In genomic region chr1:92961131-92961895, GRCh38 we compare ENCODE assay signal across 8 cellular contexts. TPM values are rescaled to one million over a fixed set of nuclear protein-coding genes. Genes with fewer than 3 reads are reported as not detected.
DNase-seq lines count a peak whose midpoint lies in the region; ATAC-seq and TF ChIP-seq lines count a peak whose summit lies in the region.

TSS of gene DIPK1A (minus strand) at chr1:92961462. CDS start at chr1:92961429, 33 bp downstream.

- H3K27me3 Mint-ChIP-seq in activated CD4-positive, alpha-beta T cell treated with anti-CD3 and anti-CD28 coated beads for 36 hours, result no peaks in the 10 kb centered on the region

- DNase-seq in 8988T (peak; percentile 55), NCI-H226 (peak; percentile 68), left lung (peak; percentile 80 to 93)
- peak; percentile 83 for DNase-seq in activated CD4-positive, alpha-beta T cell treated with anti-CD3 and anti-CD28 coated beads for 36 hours
- DNase-seq in stimulated activated CD4-positive, alpha-beta T cell treated with anti-CD3 and anti-CD28 coated beads, Interleukin-2, amount 100 ng/mL, for 48 hours, result peak; percentile 57 to 61

- intact Hi-C loops in activated CD4-positive, alpha-beta T cell treated with anti-CD3 and anti-CD28 coated beads for 36 hours (cut with DNase I, micrococcal nuclease), result loop anchor here (1.0 to 10.0 kb wide), 13 partner anchors 84 to 1077 kb away; partner anchors contain the start of genes CCDC18 (in 2 of the 2), DR1 (in 2 of the 2), MTF2 (in 2 of the 2) and TMED5 (in 2 of the 2)
- intact Hi-C loops in left lung (cut with DNase I), result no loop called here

- H3K4me1 ChIP-seq in left lung, result peaks cover 0 to 24% of the 10 kb centered on the region in 2 donors

- H3K4me1 Mint-ChIP-seq in activated CD4-positive, alpha-beta T cell treated with anti-CD3 and anti-CD28 coated beads for 36 hours, result peaks cover 33% of the 10 kb centered on the region

- peak within 1 kb of the TSS; percentile 94 for H3K4me3 Mint-ChIP-seq in activated CD4-positive, alpha-beta T cell treated with anti-CD3 and anti-CD28 coated beads for 36 hours

- peaks cover 6% of the 10 kb centered on the region for H3K36me3 Mint-ChIP-seq in activated CD4-positive, alpha-beta T cell treated with anti-CD3 and anti-CD28 coated beads for 36 hours (ENCODE audit: low read depth)

- peak within 1 kb of the TSS; percentile 58 to 74 for H3K4me3 ChIP-seq in left lung

- H3K27me3 ChIP-seq in left lung, result peaks cover 0 to 23% of the 10 kb centered on the region in 2 donors

- H3K27ac ChIP-seq in cingulate gyrus (ENCODE audit: low read depth, low read length) (peak within 1 kb of the TSS; percentile 97), left lung (peak within 1 kb of the TSS; percentile 91 to 94)

- no peaks in the 10 kb centered on the region for H3K9me3 ChIP-seq in left lung

- H3K9me3 Mint-ChIP-seq in activated CD4-positive, alpha-beta T cell treated with anti-CD3 and anti-CD28 coated beads for 36 hours (ENCODE audit: low read depth), result no peaks in the 10 kb centered on the region

- H3K36me3 ChIP-seq in left lung, result no peaks in the 10 kb centered on the region

- TF ChIP-seq CTCF in left lung (IDR thresholded peaks at IDR 0.05), result peak in 1 of 2 donors; percentile 26

- POLR2A ChIA-PET in activated CD4-positive, alpha-beta T cell treated with anti-CD3 and anti-CD28 coated beads for 36 hours (lab: Charles Lee), result interaction anchor here (0.7 to 2.4 kb wide), 7 partner anchors 15 to 745 kb away, joined by 3 to 16 read pairs (median 6); partner anchors contain the start of gene MTF2

- peak within 1 kb of the TSS; percentile 95 for H3K27ac Mint-ChIP-seq in activated CD4-positive, alpha-beta T cell treated with anti-CD3 and anti-CD28 coated beads for 36 hours

- CTCF ChIA-PET in activated CD4-positive, alpha-beta T cell treated with anti-CD3 and anti-CD28 coated beads for 36 hours (lab: Charles Lee), result interaction anchor here (0.6 to 10.7 kb wide), 23 partner anchors 9 to 375 kb away, joined by 3 to 156 read pairs (median 5); partner anchors contain the start of gene RPL5

- peak; percentile 53 for ATAC-seq in GM18511 (IDR thresholded peaks at IDR 0.05; ENCODE audit: unreplicated experiment)
- ATAC-seq in HG03039 (IDR thresholded peaks at IDR 0.05; ENCODE audit: unreplicated experiment), result peak; percentile 40
- ATAC-seq in activated CD4-positive, alpha-beta T cell treated with anti-CD3 and anti-CD28 coated beads for 36 hours, result peak; percentile 39
- peak; percentile 81 for ATAC-seq in left lung

RNA-seq across cellular contexts. Expression of gene DIPK1A, which starts in this region (rescaled TPM):
- total RNA-seq in activated CD4-positive, alpha-beta T cell treated with anti-CD3 and anti-CD28 coated beads for 36 hours, result 1 to 10 TPM; 6.1 to 6.5 TPM
- total RNA-seq in left lung, result 10 to 100 TPM in 1 of 2 donors, 1 to 10 TPM in 1; 6.8 to 10.8 TPM

Comparison
In these comparisons a context has a peak if more than half of its experiments do, and no peak if none do; other contexts are left out.
1. Peak in every context shown above with its lines: DNase-seq, ATAC-seq, H3K4me3 ChIP-seq and H3K27ac ChIP-seq.
2. intact Hi-C loops: an anchor here in activated CD4-positive, alpha-beta T cell treated with anti-CD3 and anti-CD28 coated beads for 36 hours (1.0 to 10.0 kb wide); none called in left lung.